Comparison of ENCODE assay signal across 15 cellular contexts in genomic region chr10:36373424-36374096, GRCh38.
A peak's percentile ranks its signal among the peaks of the same experiment; 100 is the strongest.
DNase-seq lines count a peak whose midpoint lies in the region; ATAC-seq and TF ChIP-seq lines count a peak whose summit lies in the region.
"Had no signal": no experiment of that assay in that cellular context is flagged by ENCODE, and none has a peak within 500 bp of the region (broad histone marks: within the 10 kb centered on the region; RNA-seq: fewer than 3 reads in every experiment).

No MANE protein-coding gene starts in this region.

- ATAC-seq in SK-N-SH treated with all-trans-retinoic acid at 6 μM for 48 hours (no peak), GM21381 (IDR thresholded peaks at IDR 0.05; ENCODE audit: unreplicated experiment) (no peak), upper lobe of left lung (ENCODE audit: low FRiP score in 2 of 2) (no peak)
- ATAC-seq: HepG2 had no signal

- no peak for TF ChIP-seq POLR2A in upper lobe of left lung (IDR thresholded peaks at IDR 0.05)

- no peak for TF ChIP-seq EP300 in SK-N-SH (IDR thresholded peaks at IDR 0.05; ENCODE audit: borderline replicate concordance in 1 of 2, low read depth in 1 of 2, low read length in 1 of 2)
- TF ChIP-seq EP300 in neural cell (conservative IDR thresholded peaks at IDR 0.05; ENCODE audit: poor library complexity, severe bottlenecking): peak; percentile 68
- no peak for TF ChIP-seq EP300 in upper lobe of left lung (IDR thresholded peaks at IDR 0.05)

- POLR2A ChIA-PET in SK-N-SH (lab: Yijun Ruan, JAX): no interaction called here

- H3K36me3 ChIP-seq in SK-N-SH (replicated peaks in 1 of 2; ENCODE audit: control insufficient read depth in 1 of 2, insufficient read depth in 2 of 2, low read length in 1 of 2): no peaks in the 10 kb centered on the region
- H3K36me3 ChIP-seq in endodermal cell (ENCODE audit: control insufficient read depth, insufficient read depth, low read length): no peaks in the 10 kb centered on the region
- H3K36me3 ChIP-seq in neural cell (ENCODE audit: insufficient read depth, low read length): no peaks in the 10 kb centered on the region
- H3K36me3 ChIP-seq in upper lobe of left lung: no peaks in the 10 kb centered on the region
- H3K36me3 ChIP-seq: BLaER1 had no signal

- H3K4me3 ChIP-seq in SK-N-SH (ENCODE audit: low read depth in 2 of 2, low read length in 1 of 2): no peak overlapping the region
- H3K4me3 ChIP-seq in endodermal cell (ENCODE audit: low read length): no peak overlapping the region
- H3K4me3 ChIP-seq in neural cell (ENCODE audit: low read length): peak overlapping the region; percentile 37
- H3K4me3 ChIP-seq in upper lobe of left lung: no peak overlapping the region
- H3K4me3 ChIP-seq: BLaER1 had no signal

- H3F3A ChIP-seq in SK-N-SH (replicated peaks; ENCODE audit: insufficient read depth) (no peaks in the 10 kb centered on the region), neural cell (ENCODE audit: insufficient read depth, low read length, poor library complexity, severe bottlenecking) (no peaks in the 10 kb centered on the region)

- TF ChIP-seq RAD21 in SK-N-SH (IDR thresholded peaks at IDR 0.05; ENCODE audit: low read length) (no peak), neural cell (conservative IDR thresholded peaks at IDR 0.05) (no peak)

- no peaks in the 10 kb centered on the region for H4K20me1 ChIP-seq in SK-N-SH (ENCODE audit: insufficient read depth)
- no peaks in the 10 kb centered on the region for H4K20me1 ChIP-seq in neural cell (ENCODE audit: insufficient read depth)
- H4K20me1 ChIP-seq: BLaER1 had no signal

- H3K4me1 ChIP-seq in SK-N-SH (ENCODE audit: control insufficient read depth in 1 of 2, insufficient read depth in 2 of 2, low read depth in 1 of 2, low read length in 1 of 2) (no peaks in the 10 kb centered on the region; a peak in 1 of 4 replicates), endodermal cell (ENCODE audit: control insufficient read depth, insufficient read depth, low read length) (no peaks in the 10 kb centered on the region), upper lobe of left lung (no peaks in the 10 kb centered on the region)
- H3K4me1 ChIP-seq: BLaER1, Caco-2 had no signal

- H3K79me2 ChIP-seq in SK-N-SH (ENCODE audit: insufficient read depth) (no peaks in the 10 kb centered on the region), neural cell (replicated peaks; ENCODE audit: insufficient read depth, low read length) (no peaks in the 10 kb centered on the region)

- no peaks in the 10 kb centered on the region for H3K36me3 Mint-ChIP-seq in endodermal cell (ENCODE audit: low read depth)
- H3K36me3 Mint-ChIP-seq: CD8-positive, alpha-beta memory T cell had no signal

- H3K4me2 ChIP-seq in SK-N-SH: no peak overlapping the region
- no peak overlapping the region for H3K4me2 ChIP-seq in neural cell (ENCODE audit: low read length)
- H3K4me2 ChIP-seq: BLaER1 had no signal

- TF ChIP-seq CTCF in SK-N-SH (IDR thresholded peaks at IDR 0.05): no peak
- TF ChIP-seq CTCF in endodermal cell (conservative IDR thresholded peaks at IDR 0.05): no peak
- TF ChIP-seq CTCF in neural cell (IDR thresholded peaks at IDR 0.05; ENCODE audit: poor library complexity, severe bottlenecking): no peak
- no peak for TF ChIP-seq CTCF in upper lobe of left lung (IDR thresholded peaks at IDR 0.05)

- H3K4me1 Mint-ChIP-seq in endodermal cell: no peaks in the 10 kb centered on the region
- H3K4me1 Mint-ChIP-seq: CD8-positive, alpha-beta memory T cell had no signal

- DNase-seq in SK-N-SH (peak; percentile 10), endodermal cell (peak; percentile 59), upper lobe of left lung (no peak), NCI-H146 treated with DMSO at 0.1 percent for 48 hours (lab: John Stamatoyannopoulos, UW; ENCODE audit: unreplicated experiment) (no peak), NCI-H2107 treated with DMSO at 0.1 percent for 48 hours (lab: John Stamatoyannopoulos, UW; ENCODE audit: unreplicated experiment) (no peak)
- DNase-seq: Caco-2; CD8-positive, alpha-beta memory T cell; DND-41; GF-D8 had no signal

- CTCF ChIA-PET in SK-N-SH (lab: Yijun Ruan, JAX): no interaction called here

- H3K9ac ChIP-seq in SK-N-SH (no peak overlapping the region), endodermal cell (ENCODE audit: extremely low read depth, low read length, poor library complexity, severe bottlenecking) (no peak overlapping the region), neural cell (ENCODE audit: low read length) (no peak overlapping the region)
- H3K9ac ChIP-seq: BLaER1 had no signal

- no peak overlapping the region for H3K27ac Mint-ChIP-seq in endodermal cell
- H3K27ac Mint-ChIP-seq: CD8-positive, alpha-beta memory T cell had no signal

- H2AFZ ChIP-seq in SK-N-SH (ENCODE audit: low read depth) (no peak overlapping the region), neural cell (ENCODE audit: low read depth, low read length) (no peak overlapping the region)

- H3K9me2 ChIP-seq in SK-N-SH: no peaks in the 10 kb centered on the region
- H3K9me2 ChIP-seq in neural cell (ENCODE audit: insufficient read depth, low read length): no peaks in the 10 kb centered on the region

- H3K27ac ChIP-seq in SK-N-SH (ENCODE audit: low read depth in 2 of 2, low read length in 1 of 2) (no peak overlapping the region), endodermal cell (ENCODE audit: low read depth, low read length) (no peak overlapping the region), neural cell (ENCODE audit: low read length) (peak overlapping the region; percentile 6), upper lobe of left lung (no peak overlapping the region)
- H3K27ac ChIP-seq: 22Rv1, BLaER1 had no signal

- H3K9me3 ChIP-seq in SK-N-SH (no peaks in the 10 kb centered on the region), endodermal cell (ENCODE audit: control insufficient read depth, low read length) (no peaks in the 10 kb centered on the region), neural cell (ENCODE audit: low read length) (no peaks in the 10 kb centered on the region), upper lobe of left lung (no peaks in the 10 kb centered on the region)
- H3K9me3 ChIP-seq: Caco-2 had no signal

- 65% methylated on average over 8 of the region's 8 CpGs for WGBS in SK-N-SH (ENCODE audit: low lambda C conversion rate)
- 69 to 74% methylated on average over 7 to 8 of the region's 8 CpGs for WGBS in endodermal cell (ENCODE audit: insufficient coverage in 1 of 2, insufficient read length in 1 of 2), 2 experiments
- 77% methylated on average over 7 to 8 of the region's 8 CpGs for WGBS in upper lobe of left lung, 2 donors

- H3K27me3 ChIP-seq in SK-N-SH (ENCODE audit: insufficient read depth) (no peaks in the 10 kb centered on the region), endodermal cell (ENCODE audit: control insufficient read depth, insufficient read depth, low read length, poor library complexity, severe bottlenecking) (no peaks in the 10 kb centered on the region), neural cell (ENCODE audit: insufficient read depth, low read depth, low read length) (no peaks in the 10 kb centered on the region), upper lobe of left lung (no peaks in the 10 kb centered on the region)
- H3K27me3 ChIP-seq: BLaER1 had no signal

- H3K9me3 Mint-ChIP-seq in endodermal cell: no peaks in the 10 kb centered on the region

- no peaks in the 10 kb centered on the region for H3K27me3 Mint-ChIP-seq in endodermal cell (ENCODE audit: insufficient read depth)
- H3K27me3 Mint-ChIP-seq: CD8-positive, alpha-beta memory T cell had no signal

- H3K4me3 Mint-ChIP-seq in endodermal cell: no peak overlapping the region
- H3K4me3 Mint-ChIP-seq: CD8-positive, alpha-beta memory T cell had no signal

TF ChIP-seq in SK-N-SH, 30 proteins besides CTCF, POLR2A, EP300 and RAD21 (continues in another document):
- TF ChIP-seq RCOR1 (IDR thresholded peaks at IDR 0.05; ENCODE audit: low read length) (no peak), RXRA (IDR thresholded peaks at IDR 0.05; ENCODE audit: borderline replicate concordance, low read depth) (no peak), USF1 (IDR thresholded peaks at IDR 0.05; ENCODE audit: borderline replicate concordance, low read depth) (no peak), SIN3A (IDR thresholded peaks at IDR 0.05; ENCODE audit: borderline replicate concordance, low read depth, low read length) (no peak)

TF ChIP-seq in SK-N-SH treated with all-trans-retinoic acid at 6 μM for 48 hours, 23 proteins besides CTCF, POLR2A, EP300 and RAD21:
- no peak for TF ChIP-seq CREB5 (CRISPR knock-in tag; IDR thresholded peaks at IDR 0.05; ENCODE audit: low read depth)

TF ChIP-seq in neural cell, 6 proteins besides CTCF, POLR2A, EP300 and RAD21:
- TF ChIP-seq SMC3 (conservative IDR thresholded peaks at IDR 0.05; ENCODE audit: poor library complexity) (no peak), MXI1 (conservative IDR thresholded peaks at IDR 0.05; ENCODE audit: poor library complexity, severe bottlenecking) (no peak), POLR2AphosphoS5 (IDR thresholded peaks at IDR 0.05) (peak; percentile 54), REST (IDR thresholded peaks at IDR 0.05; ENCODE audit: borderline replicate concordance) (peak; percentile 24), TAF1 (IDR thresholded peaks at IDR 0.05; ENCODE audit: low read depth) (no peak), EZH2 (IDR thresholded peaks at IDR 0.05; ENCODE audit: borderline replicate concordance, insufficient read depth, low read length, poor library complexity, severe bottlenecking) (no peak)
TF ChIP-seq in neural cell: peak in this region for 2.

Comparison
In these comparisons a context has a peak if more than half of its experiments do, and no peak if none do; other contexts are left out.
1. DNase-seq: peak in SK-N-SH (single experiment) and endodermal cell (single experiment); none in upper lobe of left lung (0 of 2), NCI-H146 treated with DMSO at 0.1 percent for 48 hours (single experiment) and NCI-H2107 treated with DMSO at 0.1 percent for 48 hours (single experiment).